In genomic region chr3:59245300-59245878, GRCh38 we compare ENCODE assay signal across 1 cellular context.
TF ChIP-seq lines count a peak whose summit lies in the region.

No MANE protein-coding gene starts in this region.

TF ChIP-seq in GM23338, 12 proteins besides CTCF, POLR2A, EP300 and RAD21 (continued from another document):
- TF ChIP-seq ZNF462 (CRISPR knock-in tag; IDR thresholded peaks at IDR 0.05): no peak
